ENCODE assay signal across 19 cellular contexts in genomic region chr1:59232209-59232608, GRCh38.
A peak's percentile ranks its signal among the peaks of the same experiment; 100 is the strongest.
DNase-seq lines count a peak whose midpoint lies in the region; TF ChIP-seq lines count a peak whose summit lies in the region.
"Had no signal": no experiment of that assay in that cellular context is flagged by ENCODE, and none has a peak within 500 bp of the region (broad histone marks: within the 10 kb centered on the region; RNA-seq: fewer than 3 reads in every experiment).

No MANE protein-coding gene starts in this region.

- CTCF ChIA-PET in activated naive CD4-positive, alpha-beta T cell treated with anti-CD3 and anti-CD28 coated beads for 36 hours (lab: Charles Lee), result no interaction called here

- H3K36me3 Mint-ChIP-seq in activated naive CD4-positive, alpha-beta T cell treated with anti-CD3 and anti-CD28 coated beads for 36 hours (ENCODE audit: low read depth), result no peaks in the 10 kb centered on the region
- H3K36me3 Mint-ChIP-seq: CD14-positive monocyte had no signal

- TF ChIP-seq EP300 in transverse colon (IDR thresholded peaks at IDR 0.05; ENCODE audit: low read depth), result no peak

- whole genome bisulfite sequencing in transverse colon (ENCODE audit: low coverage in 1 of 2), 2 donors, result 47 to 49% methylated on average over 4 to 6 of the region's 6 CpGs

- H3K27ac ChIP-seq in transverse colon, result no peak overlapping the region
- H3K27ac ChIP-seq: coronary artery, heart right ventricle, psoas muscle, SJSA1 had no signal

- H3K36me3 ChIP-seq in transverse colon, result no peaks in the 10 kb centered on the region
- H3K36me3 ChIP-seq: heart right ventricle, SJSA1 had no signal

- H3K27ac Mint-ChIP-seq in activated naive CD4-positive, alpha-beta T cell treated with anti-CD3 and anti-CD28 coated beads for 36 hours, result no peak overlapping the region
- H3K27ac Mint-ChIP-seq: activated T-helper 1 cell treated with anti-CD3 and anti-CD28 coated beads, Interleukin-12 subunit alpha, Interleukin-12 subunit beta, Interleukin-2, Interleukin-4 antibody, amounts not matched to agents 30 ng/mL and 10 ng/mL and 1 ng/mL, durations not matched to agents 14 hours and 24 hours and 36 hours had no signal

- intact Hi-C loops in transverse colon (cut with DNase I; ENCODE audit: low total_unique reads), result no loop called here
- intact Hi-C loops in activated naive CD4-positive, alpha-beta T cell treated with anti-CD3 and anti-CD28 coated beads for 36 hours (cut with micrococcal nuclease), result no loop called here

- H3K4me1 ChIP-seq in transverse colon, result peaks cover 0 to 4% (median 0%) of the 10 kb centered on the region in 4 donors

- no peak for TF ChIP-seq POLR2A in transverse colon (IDR thresholded peaks at IDR 0.05)

- in situ Hi-C loops in transverse colon (cut with MboI; ENCODE audit: low pct_ligation_motif_present in 1 of 4, low pct_unique_long_range_greater_than_20kb in 1 of 4, low sequenced_read_pairs in 3 of 4), result no loop called here

- H3K27me3 ChIP-seq in transverse colon, result no peaks in the 10 kb centered on the region
- H3K27me3 ChIP-seq: heart right ventricle, SJSA1 had no signal

- no peaks in the 10 kb centered on the region for H3K9me3 ChIP-seq in transverse colon
- H3K9me3 ChIP-seq: heart right ventricle, psoas muscle, SJSA1 had no signal

- no peaks in the 10 kb centered on the region for H3K27me3 Mint-ChIP-seq in activated naive CD4-positive, alpha-beta T cell treated with anti-CD3 and anti-CD28 coated beads for 36 hours (ENCODE audit: low read depth)

- no peaks in the 10 kb centered on the region for H3K9me3 Mint-ChIP-seq in activated naive CD4-positive, alpha-beta T cell treated with anti-CD3 and anti-CD28 coated beads for 36 hours
- H3K9me3 Mint-ChIP-seq: activated T-helper 1 cell treated with anti-CD3 and anti-CD28 coated beads, Interleukin-12 subunit alpha, Interleukin-12 subunit beta, Interleukin-2, Interleukin-4 antibody, amounts not matched to agents 30 ng/mL and 10 ng/mL and 1 ng/mL, durations not matched to agents 14 hours and 24 hours and 36 hours; CD14-positive monocyte had no signal

- H3K4me3 ChIP-seq in transverse colon, result no peak overlapping the region
- H3K4me3 ChIP-seq: coronary artery, heart right ventricle, psoas muscle, SJSA1 had no signal

- DNase-seq in NCI-H2227 (lab: John Stamatoyannopoulos, UW; ENCODE audit: unreplicated experiment), result peak; percentile 22
- no peak for DNase-seq in NCI-H2227 treated with DMSO at 0.1 percent for 48 hours (lab: John Stamatoyannopoulos, UW)
- DNase-seq in NCI-H748 treated with DMSO at 0.1 percent for 48 hours (lab: John Stamatoyannopoulos, UW), result peak; percentile 98
- peak; percentile 28 for DNase-seq in iris pigment epithelial cell (ENCODE audit: low read depth)
- peak; percentile 31 for DNase-seq in transverse colon
- DNase-seq in activated naive CD4-positive, alpha-beta T cell treated with anti-CD3 and anti-CD28 coated beads for 36 hours, result no peak
- DNase-seq in GM19240 (ENCODE audit: insufficient read length, low spot score), result no peak
- DNase-seq in stimulated activated naive CD4-positive, alpha-beta T cell (lab: John Stamatoyannopoulos, UW), result no peak
- DNase-seq: activated CD4-positive, alpha-beta T cell treated with anti-CD3 and anti-CD28 coated beads, Interleukin-2, amount 50 U/mL, for 48 hours; amniotic stem cell; erythroblast; heart right ventricle; left cardiac atrium; MV-4-11; psoas muscle had no signal

- H3K4me1 Mint-ChIP-seq in activated naive CD4-positive, alpha-beta T cell treated with anti-CD3 and anti-CD28 coated beads for 36 hours (ENCODE audit: low read depth), result no peaks in the 10 kb centered on the region

- no peak overlapping the region for H3K4me3 Mint-ChIP-seq in activated naive CD4-positive, alpha-beta T cell treated with anti-CD3 and anti-CD28 coated beads for 36 hours
- H3K4me3 Mint-ChIP-seq: activated T-helper 1 cell treated with anti-CD3 and anti-CD28 coated beads, Interleukin-12 subunit alpha, Interleukin-12 subunit beta, Interleukin-2, Interleukin-4 antibody, amounts not matched to agents 30 ng/mL and 10 ng/mL and 1 ng/mL, durations not matched to agents 14 hours and 24 hours and 36 hours; CD14-positive monocyte had no signal

- no peak for TF ChIP-seq CTCF in transverse colon (IDR thresholded peaks at IDR 0.05)

Comparison
In these comparisons a context has a peak if more than half of its experiments do, and no peak if none do; other contexts are left out.
1. DNase-seq: peak in NCI-H2227 (single experiment), NCI-H748 treated with DMSO at 0.1 percent for 48 hours (single experiment), iris pigment epithelial cell (single experiment) and transverse colon (single experiment); none in NCI-H2227 treated with DMSO at 0.1 percent for 48 hours (single experiment), activated naive CD4-positive, alpha-beta T cell treated with anti-CD3 and anti-CD28 coated beads for 36 hours (single experiment), GM19240 (single experiment) and stimulated activated naive CD4-positive, alpha-beta T cell (0 of 6).